ENCODE assay signal across 13 cellular contexts in the genomic region with DNA sequence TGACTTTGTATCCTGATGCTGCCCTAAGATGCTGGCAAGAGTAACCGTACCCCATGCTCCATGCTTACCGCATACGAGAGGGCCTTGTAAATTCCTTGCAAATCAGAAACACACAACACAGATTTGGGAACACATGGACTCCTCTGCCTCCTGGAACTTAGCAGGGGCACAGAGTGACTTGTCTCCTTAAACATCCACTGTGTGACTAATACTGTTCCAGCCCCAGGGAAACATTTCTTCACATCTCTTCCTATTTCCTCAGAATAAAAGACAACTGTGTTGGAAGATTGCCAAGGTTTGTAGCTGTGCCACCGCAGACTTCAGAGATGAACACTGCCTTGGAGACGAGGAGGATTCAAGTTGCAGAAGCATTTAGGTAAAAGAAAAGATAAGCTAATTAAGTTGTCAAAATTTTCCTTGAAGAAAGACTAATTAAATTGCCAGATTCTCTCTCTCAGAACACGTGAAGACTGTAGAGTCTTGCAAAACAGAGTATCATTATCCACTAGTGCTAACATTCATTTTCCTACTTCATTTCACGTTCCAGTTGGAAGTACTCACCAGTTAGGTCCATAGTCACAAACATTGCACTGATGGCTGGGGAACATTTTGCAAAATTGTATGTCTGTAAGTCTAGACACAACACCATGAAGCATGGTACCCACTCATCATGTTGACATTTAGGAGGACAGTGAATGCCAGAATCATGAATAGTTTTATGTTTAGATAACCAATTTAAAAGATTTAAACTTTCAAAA.
DNase-seq lines count a peak whose midpoint lies in the region; ATAC-seq and TF ChIP-seq lines count a peak whose summit lies in the region.
"Had no signal": no experiment of that assay in that cellular context is flagged by ENCODE, and none has a peak within 500 bp of the region (broad histone marks: within the 10 kb centered on the region; RNA-seq: fewer than 3 reads in every experiment).

No MANE protein-coding gene starts in this region.

- CTCF ChIA-PET in MCF 10A (lab: Yijun Ruan, JAX) = interaction anchor here (0.7 to 1.9 kb wide), 5 partner anchors 14 to 409 kb away, joined by 3 to 9 read pairs (median 3); no protein-coding TSS in a partner anchor

- no peaks in the 10 kb centered on the region for H3K9me3 Mint-ChIP-seq in MCF 10A (ENCODE audit: unreplicated experiment)
- H3K9me3 Mint-ChIP-seq: type B pancreatic cell had no signal

- H3K27me3 ChIP-seq in left lung = no peaks in the 10 kb centered on the region

- no peaks in the 10 kb centered on the region for H3K36me3 Mint-ChIP-seq in MCF 10A (ENCODE audit: insufficient read depth, unreplicated experiment)
- H3K36me3 Mint-ChIP-seq: brain, type B pancreatic cell had no signal

- H3K36me3 ChIP-seq in left lung = no peaks in the 10 kb centered on the region

- no peaks in the 10 kb centered on the region for H3K27me3 Mint-ChIP-seq in MCF 10A (ENCODE audit: insufficient read depth, unreplicated experiment)
- H3K27me3 Mint-ChIP-seq: brain had no signal

- DNase-seq in AG09319 (ENCODE audit: extremely low read depth, low read depth) (peak; percentile 59), LHCN-M2 (ENCODE audit: low read depth) (peak; percentile 21), MCF 10A (ENCODE audit: unreplicated experiment) (peak; percentile 98), left lung (no peak), posterior vena cava (ENCODE audit: low spot score) (no peak), midbrain (lab: John Stamatoyannopoulos, UW) (no peak), GM13976 (ENCODE audit: low spot score) (no peak)
- DNase-seq: activated CD4-positive, alpha-beta T cell treated with anti-CD3 and anti-CD28 coated beads, Interleukin-2, amount 50 U/mL, for 1 hour; kidney; NCI-H446 treated with DMSO at 0.1 percent for 48 hours had no signal

- no peak overlapping the region for H3K4me3 ChIP-seq in left lung

- in situ Hi-C loops in GM13976 (cut with MboI; ENCODE audit: low sequenced_read_pairs, unreplicated experiment) = no loop called here

- BruUV-seq in MCF 10A (replicated peaks; lab: Mats Ljungman, UMichigan) = no TSS peak

- H3K4me1 ChIP-seq in left lung = peaks cover 0 to 5% of the 10 kb centered on the region in 2 donors

- intact Hi-C loops in MCF 10A (cut with micrococcal nuclease) (no loop called here), left lung (cut with DNase I) (no loop called here), posterior vena cava (cut with DNase I) (no loop called here)

- H3K4me1 Mint-ChIP-seq in MCF 10A (ENCODE audit: insufficient read depth, unreplicated experiment) = peaks cover 18% of the 10 kb centered on the region

- no peak overlapping the region for H3K27ac ChIP-seq in left lung

- H3K9me3 ChIP-seq in left lung = no peaks in the 10 kb centered on the region

- peak overlapping the region; percentile 62 for H3K27ac Mint-ChIP-seq in MCF 10A (ENCODE audit: low read depth, unreplicated experiment)
- H3K27ac Mint-ChIP-seq: type B pancreatic cell had no signal

- POLR2A ChIA-PET in MCF 10A (lab: Yijun Ruan, JAX) = interaction anchor here (0.5 to 1.3 kb wide), 7 partner anchors 14 to 1636 kb away, joined by 3 to 4 read pairs (median 4); no protein-coding TSS in a partner anchor

- ATAC-seq in left lung (peak; percentile 44), HG02885 (IDR thresholded peaks at IDR 0.05; ENCODE audit: poor library complexity, unreplicated experiment) (no peak)

- H3K4me3 Mint-ChIP-seq in MCF 10A (ENCODE audit: unreplicated experiment) = no peak overlapping the region
- H3K4me3 Mint-ChIP-seq: brain, type B pancreatic cell had no signal

- TF ChIP-seq CTCF in AG09319 (IDR thresholded peaks at IDR 0.05; ENCODE audit: low read depth, low read length) (no peak), MCF 10A (IDR thresholded peaks at IDR 0.05; ENCODE audit: unreplicated experiment) (no peak), left lung (IDR thresholded peaks at IDR 0.05) (no peak), GM13976 (IDR thresholded peaks at IDR 0.05; ENCODE audit: borderline replicate concordance, control extremely low read depth, extremely low read depth, insufficient read depth, missing control alignments) (no peak)

Comparison
In these comparisons a context has a peak if more than half of its experiments do, and no peak if none do; other contexts are left out.
1. DNase-seq: peak in AG09319 (single experiment), LHCN-M2 (single experiment) and MCF 10A (single experiment); none in left lung (0 of 2), posterior vena cava (single experiment), midbrain (single experiment) and GM13976 (single experiment).